Comparison of ENCODE assay signal across 10 cellular contexts in the genomic region with DNA sequence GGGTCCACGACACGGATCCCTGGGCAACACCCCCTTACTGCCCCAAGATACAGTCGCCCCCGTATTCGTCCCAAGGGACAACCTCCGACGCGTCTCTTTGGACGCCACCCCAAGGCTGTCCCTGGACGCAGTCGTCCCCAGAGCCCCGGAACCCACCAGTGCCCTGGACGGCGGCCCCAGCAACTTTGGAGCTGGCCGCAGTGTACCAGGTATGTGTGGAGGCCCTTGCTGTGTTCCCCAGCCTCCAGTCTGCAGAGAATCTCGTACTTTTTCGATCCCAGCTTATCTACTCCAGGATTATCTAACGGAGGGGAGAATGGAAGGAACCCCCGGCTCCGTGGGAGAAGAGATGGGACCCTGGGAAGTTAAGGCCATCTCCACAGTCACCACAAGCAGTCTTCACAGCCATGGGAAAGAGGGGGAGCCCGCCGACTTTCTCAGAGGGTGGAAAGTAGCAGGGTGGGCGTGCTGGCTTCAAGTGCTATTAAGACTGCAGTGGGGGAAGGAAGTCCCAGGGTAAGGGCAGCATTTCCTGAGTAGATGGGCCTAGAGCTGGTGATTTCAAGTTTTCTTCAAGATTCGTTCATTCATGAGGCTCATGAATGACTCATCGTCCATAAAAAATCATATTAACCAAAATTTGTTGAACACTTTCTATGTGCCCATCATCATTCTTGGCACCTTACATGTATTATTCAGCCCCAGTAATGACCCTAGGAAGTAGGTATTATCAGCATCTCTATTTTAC. TPM values are rescaled to one million over a fixed set of nuclear protein-coding genes. Genes with fewer than 3 reads are reported as not detected.
DNase-seq lines count a peak whose midpoint lies in the region; ATAC-seq and TF ChIP-seq lines count a peak whose summit lies in the region.
"Had no signal": no experiment of that assay in that cellular context is flagged by ENCODE, and none has a peak within 500 bp of the region (broad histone marks: within the 10 kb centered on the region; RNA-seq: fewer than 3 reads in every experiment).

No MANE protein-coding gene starts in this region.

- H3K27ac ChIP-seq in CD4-positive, alpha-beta memory T cell (ENCODE audit: low read depth, low read length): no peak overlapping the region
- H3K27ac ChIP-seq in PC-3 (ENCODE audit: low read length) (peak overlapping the region; percentile 83), parathyroid adenoma (no peak overlapping the region)

- H4K20me1 ChIP-seq in PC-3 (ENCODE audit: low read length): no peaks in the 10 kb centered on the region

- no peaks in the 10 kb centered on the region for H3K9me3 ChIP-seq in CD4-positive, alpha-beta memory T cell (ENCODE audit: control insufficient read depth in 1 of 2, low read length in 2 of 2)
- no peaks in the 10 kb centered on the region for H3K9me3 ChIP-seq in PC-3 (ENCODE audit: low read length)
- H3K9me3 ChIP-seq in parathyroid adenoma (ENCODE audit: control insufficient read depth, low read length): no peaks in the 10 kb centered on the region

- H3K27me3 Mint-ChIP-seq in CD4-positive, alpha-beta memory T cell: peaks cover 15% of the 10 kb centered on the region in 2 donors

- CTCF ChIA-PET in CD4-positive, alpha-beta memory T cell (lab: Charles Lee; ENCODE audit: partially characterized antibody): no interaction called here
- CTCF ChIA-PET in PC-3 (lab: Charles Lee): no interaction called here

- intact Hi-C loops in CD4-positive, alpha-beta memory T cell (cut with micrococcal nuclease): no loop called here
- intact Hi-C loops in PC-3 (cut with micrococcal nuclease) (no loop called here), cardiac septum (cut with DNase I) (no loop called here)

- no peak overlapping the region for H2AFZ ChIP-seq in PC-3 (ENCODE audit: low read length)
- peak overlapping the region; percentile 80 for H2AFZ ChIP-seq in parathyroid adenoma

- H3K9me2 ChIP-seq in PC-3 (replicated peaks; ENCODE audit: low read length): no peaks in the 10 kb centered on the region

- H3F3A ChIP-seq in PC-3 (ENCODE audit: low read length, unreplicated experiment): no peaks in the 10 kb centered on the region

- no peak for DNase-seq in CD4-positive, alpha-beta memory T cell
- DNase-seq in PC-3 (peak; percentile 80), cardiac septum (ENCODE audit: low spot score) (peak; percentile 57), NCI-H69 (lab: John Stamatoyannopoulos, UW) (no peak), UCSD-AML1 (lab: John Stamatoyannopoulos, UW; ENCODE audit: unreplicated experiment) (no peak), SHP77 treated with DMSO at 0.1 percent for 48 hours (lab: John Stamatoyannopoulos, UW) (no peak)
- DNase-seq in stimulated activated naive CD4-positive, alpha-beta T cell treated with Interleukin-2 at 50 U/mL for 16 hours (lab: John Stamatoyannopoulos, UW): no peak

- no peaks in the 10 kb centered on the region for H3K36me3 Mint-ChIP-seq in CD4-positive, alpha-beta memory T cell

- peaks cover 0 to 5% (median 0%) of the 10 kb centered on the region in 4 donors for H3K4me1 Mint-ChIP-seq in CD4-positive, alpha-beta memory T cell

- peaks cover 3% of the 10 kb centered on the region for H3K4me1 ChIP-seq in CD4-positive, alpha-beta memory T cell (ENCODE audit: insufficient read depth, low read length)
- H3K4me1 ChIP-seq in PC-3 (ENCODE audit: insufficient read depth, low read length): peaks cover 50% of the 10 kb centered on the region
- H3K4me1 ChIP-seq in parathyroid adenoma: no peaks in the 10 kb centered on the region

- H3K9me3 Mint-ChIP-seq in CD4-positive, alpha-beta memory T cell: no peaks in the 10 kb centered on the region

- no peaks in the 10 kb centered on the region for H3K36me3 ChIP-seq in CD4-positive, alpha-beta memory T cell (ENCODE audit: insufficient read depth, low read length)
- H3K36me3 ChIP-seq in PC-3 (ENCODE audit: low read depth, low read length) (no peaks in the 10 kb centered on the region), parathyroid adenoma (ENCODE audit: control insufficient read depth, insufficient read depth, low read length) (no peaks in the 10 kb centered on the region)

- POLR2A ChIA-PET in CD4-positive, alpha-beta memory T cell (lab: Charles Lee; ENCODE audit: partially characterized antibody): no interaction called here
- POLR2A ChIA-PET in PC-3 (lab: Charles Lee; ENCODE audit: unreplicated experiment): no interaction called here

- H3K9ac ChIP-seq in PC-3 (ENCODE audit: low read length) (peak overlapping the region; percentile 38), parathyroid adenoma (no peak overlapping the region)

- H3K4me2 ChIP-seq in PC-3 (ENCODE audit: low read length) (peak overlapping the region; percentile 12; the same call in 1 of the 2 replicates), parathyroid adenoma (ENCODE audit: low read length) (no peak overlapping the region)

- H3K4me3 ChIP-seq in CD4-positive, alpha-beta memory T cell (ENCODE audit: low read length in 2 of 2): no peak overlapping the region
- no peak overlapping the region for H3K4me3 ChIP-seq in PC-3 (ENCODE audit: low read length)
- no peak overlapping the region for H3K4me3 ChIP-seq in parathyroid adenoma (ENCODE audit: low read depth, low read length)

- peak; percentile 32 for ATAC-seq in PC-3

- H3K4me3 Mint-ChIP-seq in CD4-positive, alpha-beta memory T cell: peak overlapping the region in 6 of 8 donors; percentile 8 to 55 (median 32)

- H3K79me2 ChIP-seq in PC-3 (ENCODE audit: low read length): no peaks in the 10 kb centered on the region
- H3K79me2 ChIP-seq in parathyroid adenoma: no peaks in the 10 kb centered on the region

- H3K27ac Mint-ChIP-seq in CD4-positive, alpha-beta memory T cell: no peak overlapping the region

- peaks cover 7% of the 10 kb centered on the region for H3K27me3 ChIP-seq in CD4-positive, alpha-beta memory T cell (ENCODE audit: insufficient read depth, low read length)
- H3K27me3 ChIP-seq in PC-3 (ENCODE audit: low read length): no peaks in the 10 kb centered on the region
- no peaks in the 10 kb centered on the region for H3K27me3 ChIP-seq in parathyroid adenoma (ENCODE audit: control insufficient read depth, insufficient read depth, low read length)

- BruUV-seq in PC-3 (replicated peaks; lab: Mats Ljungman, UMichigan): no TSS peak

- TF ChIP-seq CTCF in PC-3 (conservative IDR thresholded peaks at IDR 0.05; ENCODE audit: low read depth, low read length): no peak
- no peak for TF ChIP-seq CTCF in parathyroid adenoma (IDR thresholded peaks at IDR 0.05)

RNA-seq across cellular contexts. Expression of gene MESP2, which starts 1.1 kb away (rescaled TPM):
- not detected for total RNA-seq in CD4-positive, alpha-beta memory T cell
- polyA plus RNA-seq in CD4-positive, alpha-beta memory T cell: not detected
- total RNA-seq in PC-3 (2014; rRNA removed) (1.1 and 1.3 TPM in 2 replicates), cardiac septum (0.19 TPM)
- total RNA-seq: renal cortical epithelial cell had no signal

RNA-seq across cellular contexts. Expression of gene MESP1, which starts 26.2 kb away (rescaled TPM):
- total RNA-seq in CD4-positive, alpha-beta memory T cell: under 1 TPM; 0.53 to 0.79 TPM
- polyA plus RNA-seq in CD4-positive, alpha-beta memory T cell: 1 to 10 TPM in 1 of 2 donors, under 1 TPM in 1; 0.69 to 1.2 TPM
- total RNA-seq in PC-3 (2014; rRNA removed): 32.9 and 49.4 TPM in 2 replicates
- total RNA-seq in cardiac septum: 0.86 TPM
- polyA plus RNA-seq: keratinocyte had no signal

RNA-seq across cellular contexts. Expression of gene ANPEP, which starts 37.4 kb away (rescaled TPM):
- total RNA-seq in CD4-positive, alpha-beta memory T cell: 1 to 10 TPM; 1.9 to 2.2 TPM
- polyA plus RNA-seq in CD4-positive, alpha-beta memory T cell: not detected
- total RNA-seq in PC-3 (2014; rRNA removed) (113 and 133 TPM in 2 replicates), cardiac septum (4.3 TPM)

Comparison
In these comparisons a context has a peak if more than half of its experiments do, and no peak if none do; other contexts are left out.
1. DNase-seq: peak in PC-3 (single experiment) and cardiac septum (single experiment); none in CD4-positive, alpha-beta memory T cell (0 of 5), NCI-H69 (single experiment), UCSD-AML1 (single experiment), SHP77 treated with DMSO at 0.1 percent for 48 hours (single experiment) and stimulated activated naive CD4-positive, alpha-beta T cell treated with Interleukin-2 at 50 U/mL for 16 hours (single experiment).
2. RNA of gene MESP1, which starts 26.2 kb away (total RNA-seq): 32.9 to 49.4 TPM in PC-3; 0.86 TPM in cardiac septum (single experiment) and 0.53 to 0.79 TPM in CD4-positive, alpha-beta memory T cell; every median in the first group is over 10 times any median in the second.
3. RNA of gene ANPEP, which starts 37.4 kb away (total RNA-seq): 113 to 133 TPM in PC-3; 4.3 TPM in cardiac septum (single experiment) and 1.9 to 2.2 TPM in CD4-positive, alpha-beta memory T cell; every median in the first group is over 10 times any median in the second.